ENCODE assay signal across 13 cellular contexts in genomic region chr5:178239626-178240271, GRCh38. TPM values are rescaled to one million over a fixed set of nuclear protein-coding genes. Genes with fewer than 3 reads are reported as not detected.
A peak's percentile ranks its signal among the peaks of the same experiment; 100 is the strongest.
DNase-seq lines count a peak whose midpoint lies in the region; ATAC-seq and TF ChIP-seq lines count a peak whose summit lies in the region.
"Not testable (repeated sequence)": the region's sequence is repeated elsewhere in the genome, so short reads cannot be mapped to it uniquely, and the experiment has no call there.
"Had no signal": no experiment of that assay in that cellular context is flagged by ENCODE, and none has a peak within 500 bp of the region (broad histone marks: within the 10 kb centered on the region; RNA-seq: fewer than 3 reads in every experiment).

No MANE protein-coding gene starts in this region.

- H3K27me3 Mint-ChIP-seq in activated CD8-positive, alpha-beta memory T cell treated with anti-CD3 and anti-CD28 coated beads, Interleukin-2, amount 10 ng/mL, durations not matched to agents 7 days and 5 days; naive thymus-derived CD4-positive, alpha-beta T cell; stimulated activated memory B cell treated with anti-CD40 and anti-IgM and Interleukin-4, amounts not matched to agents 10 μg/mL and 1 μg/mL and 100 μg/mL, for 72 hours: not testable (repeated sequence)

- H2AFZ ChIP-seq in OCI-LY7 (ENCODE audit: low read length), result peak overlapping the region; percentile 59; the same call in 1 of the 2 replicates

- not testable (repeated sequence) for H3K9me3 ChIP-seq in OCI-LY7 (ENCODE audit: low read length); right atrium auricular region; naive thymus-derived CD4-positive, alpha-beta T cell (ENCODE audit: control insufficient read depth in 2 of 3, low read length in 3 of 3)

- peak overlapping the region; percentile 39; the same call in 1 of the 2 replicates for H3K4me2 ChIP-seq in OCI-LY7 (ENCODE audit: low read length)

- DNase-seq in AG20443 (ENCODE audit: low spot score) (peak; percentile 71), GM12865 (ENCODE audit: low read depth) (peak; percentile 67)
- DNase-seq in OCI-LY7 (ENCODE audit: low spot score); caudate nucleus (lab: John Stamatoyannopoulos, UW); right atrium auricular region (ENCODE audit: low spot score); naive thymus-derived CD4-positive, alpha-beta T cell: not testable (repeated sequence)
- DNase-seq in activated CD8-positive, alpha-beta memory T cell treated with anti-CD3 and anti-CD28 coated beads, Interleukin-2, amount 10 ng/mL, durations not matched to agents 7 days and 5 days, result peak; percentile 81

- not testable (repeated sequence) for H3K9me3 Mint-ChIP-seq in activated CD8-positive, alpha-beta memory T cell treated with anti-CD3 and anti-CD28 coated beads, Interleukin-2, amount 10 ng/mL, durations not matched to agents 7 days and 5 days (ENCODE audit: low read depth); naive thymus-derived CD4-positive, alpha-beta T cell; stimulated activated memory B cell treated with anti-CD40 and anti-IgM and Interleukin-4, amounts not matched to agents 10 μg/mL and 1 μg/mL and 100 μg/mL, for 72 hours

- ATAC-seq in activated CD8-positive, alpha-beta memory T cell treated with anti-CD3 and anti-CD28 coated beads, Interleukin-2, amount 10 ng/mL, durations not matched to agents 7 days and 5 days, result peak; percentile 7
- ATAC-seq in naive thymus-derived CD4-positive, alpha-beta T cell; stimulated activated memory B cell treated with anti-CD40 and anti-IgM and Interleukin-4, amounts not matched to agents 10 μg/mL and 1 μg/mL and 100 μg/mL, for 72 hours: not testable (repeated sequence)

- H3K4me3 Mint-ChIP-seq in activated CD8-positive, alpha-beta memory T cell treated with anti-CD3 and anti-CD28 coated beads, Interleukin-2, amount 10 ng/mL, durations not matched to agents 7 days and 5 days, result peak overlapping the region; percentile 44
- peak overlapping the region in 9 of 10 donors; percentile 51 to 81 (median 66) for H3K4me3 Mint-ChIP-seq in naive thymus-derived CD4-positive, alpha-beta T cell
- peak overlapping the region; percentile 50 for H3K4me3 Mint-ChIP-seq in stimulated activated memory B cell treated with anti-CD40 and anti-IgM and Interleukin-4, amounts not matched to agents 10 μg/mL and 1 μg/mL and 100 μg/mL, for 72 hours

- not testable (repeated sequence) for H3K36me3 Mint-ChIP-seq in activated CD8-positive, alpha-beta memory T cell treated with anti-CD3 and anti-CD28 coated beads, Interleukin-2, amount 10 ng/mL, durations not matched to agents 7 days and 5 days; naive thymus-derived CD4-positive, alpha-beta T cell; stimulated activated memory B cell treated with anti-CD40 and anti-IgM and Interleukin-4, amounts not matched to agents 10 μg/mL and 1 μg/mL and 100 μg/mL, for 72 hours

- not testable (repeated sequence) for TF ChIP-seq CTCF in GM12865 (IDR thresholded peaks at IDR 0.05; ENCODE audit: insufficient read depth, low read depth, low read length, missing control alignments); OCI-LY7 (conservative IDR thresholded peaks at IDR 0.05; ENCODE audit: low read length); right atrium auricular region (IDR thresholded peaks at IDR 0.05)

- H3K27me3 ChIP-seq in right atrium auricular region; naive thymus-derived CD4-positive, alpha-beta T cell (ENCODE audit: control insufficient read depth in 2 of 2, insufficient read depth in 2 of 2, low read length in 2 of 2): not testable (repeated sequence)

- H4K20me1 ChIP-seq in OCI-LY7 (ENCODE audit: insufficient read depth, low read length), result not testable (repeated sequence)

- CTCF ChIA-PET in OCI-LY7 (lab: Charles Lee; ENCODE audit: unreplicated experiment); naive thymus-derived CD4-positive, alpha-beta T cell (lab: Charles Lee): not testable (repeated sequence)
- CTCF ChIA-PET in activated CD8-positive, alpha-beta memory T cell treated with anti-CD3 and anti-CD28 coated beads, Interleukin-2, amount 10 ng/mL, durations not matched to agents 7 days and 5 days (lab: Charles Lee), result interaction anchor here (3.1 to 3.9 kb wide), 2 partner anchors 9 to 12 kb away, joined by 14 to 22 read pairs; no protein-coding TSS in a partner anchor

- not testable (repeated sequence) for H3K79me2 ChIP-seq in OCI-LY7 (ENCODE audit: insufficient read depth, low read depth, low read length)

- H3K36me3 ChIP-seq in OCI-LY7 (ENCODE audit: insufficient read depth, low read length); right atrium auricular region; naive thymus-derived CD4-positive, alpha-beta T cell (ENCODE audit: control insufficient read depth in 2 of 3, insufficient read depth in 3 of 3, low read length in 3 of 3): not testable (repeated sequence)

- BruUV-seq in OCI-LY7 (replicated peaks; lab: Mats Ljungman, UMichigan), result not testable (repeated sequence)

- intact Hi-C loops in OCI-LY7 (cut with micrococcal nuclease; ENCODE audit: unreplicated experiment), result loop anchor here (10.0 kb wide), 1 partner anchor 385 kb away; the partner anchor contains the start of gene CLK4
- intact Hi-C loops in naive thymus-derived CD4-positive, alpha-beta T cell (cut with micrococcal nuclease), result loop anchor here (10.0 kb wide), 2 partner anchors 785 to 1315 kb away; partner anchors contain the start of genes RUFY1 (in 1 of the 2) and ZNF879 (in 1 of the 2)

- H3K27ac ChIP-seq in OCI-LY7 (ENCODE audit: low read depth, low read length, poor library complexity, severe bottlenecking) (peak overlapping the region; percentile 64), caudate nucleus (ENCODE audit: low read depth, low read length) (peak overlapping the region; percentile 59), right atrium auricular region (peak overlapping the region; percentile 85 to 86)
- peak overlapping the region; percentile 32 for H3K27ac ChIP-seq in naive thymus-derived CD4-positive, alpha-beta T cell (ENCODE audit: low read depth, low read length)

- not testable (repeated sequence) for H3K9me2 ChIP-seq in OCI-LY7 (ENCODE audit: insufficient read depth, low read length)

- H3K27ac Mint-ChIP-seq in activated CD8-positive, alpha-beta memory T cell treated with anti-CD3 and anti-CD28 coated beads, Interleukin-2, amount 10 ng/mL, durations not matched to agents 7 days and 5 days, result peak overlapping the region; percentile 98
- peak overlapping the region in 8 of 9 donors; percentile 57 to 90 (median 84) for H3K27ac Mint-ChIP-seq in naive thymus-derived CD4-positive, alpha-beta T cell
- peak overlapping the region; percentile 97 for H3K27ac Mint-ChIP-seq in stimulated activated memory B cell treated with anti-CD40 and anti-IgM and Interleukin-4, amounts not matched to agents 10 μg/mL and 1 μg/mL and 100 μg/mL, for 72 hours

- POLR2A ChIA-PET in OCI-LY7 (lab: Charles Lee), result interaction anchor here (1.6 to 4.4 kb wide), 2 partner anchors 11 kb away, joined by 4 to 22 read pairs; no protein-coding TSS in a partner anchor
- POLR2A ChIA-PET in naive thymus-derived CD4-positive, alpha-beta T cell (lab: Charles Lee), result not testable (repeated sequence)

- peaks cover 36% of the 10 kb centered on the region for H3K4me1 ChIP-seq in OCI-LY7 (ENCODE audit: insufficient read depth, low read length, poor library complexity, severe bottlenecking)
- peaks cover 0 to 61% of the 10 kb centered on the region in 2 donors for H3K4me1 ChIP-seq in right atrium auricular region
- H3K4me1 ChIP-seq in naive thymus-derived CD4-positive, alpha-beta T cell (ENCODE audit: control insufficient read depth in 2 of 2, insufficient read depth in 2 of 2, low read length in 2 of 2), result peaks cover 34 to 54% of the 10 kb centered on the region in 2 donors

- peaks cover 80% of the 10 kb centered on the region for H3K4me1 Mint-ChIP-seq in activated CD8-positive, alpha-beta memory T cell treated with anti-CD3 and anti-CD28 coated beads, Interleukin-2, amount 10 ng/mL, durations not matched to agents 7 days and 5 days
- peaks cover 14 to 63% (median 51%) of the 10 kb centered on the region in 7 donors for H3K4me1 Mint-ChIP-seq in naive thymus-derived CD4-positive, alpha-beta T cell
- H3K4me1 Mint-ChIP-seq in stimulated activated memory B cell treated with anti-CD40 and anti-IgM and Interleukin-4, amounts not matched to agents 10 μg/mL and 1 μg/mL and 100 μg/mL, for 72 hours, result peaks cover 32% of the 10 kb centered on the region

- H3K4me3 ChIP-seq in GM12865 (ENCODE audit: low read depth, low read length); OCI-LY7 (ENCODE audit: low read depth, low read length, poor library complexity, severe bottlenecking); right atrium auricular region; naive thymus-derived CD4-positive, alpha-beta T cell (ENCODE audit: low read length): not testable (repeated sequence)

RNA-seq across cellular contexts. Expression of gene PHYKPL, which starts 7.1 kb away (rescaled TPM):
- 69.7 and 86.3 TPM in 2 replicates for total RNA-seq in OCI-LY7 (2014; rRNA removed; shearing (Covaris generic))
- total RNA-seq in OCI-LY7 (2022) (139 and 146 TPM in 2 replicates), right atrium auricular region (10 to 100 TPM; 22.8 to 34.5 TPM)
- total RNA-seq in activated CD8-positive, alpha-beta memory T cell treated with anti-CD3 and anti-CD28 coated beads, Interleukin-2, amount 10 ng/mL, durations not matched to agents 7 days and 5 days, result 100 to 1,000 TPM; 117 to 120 TPM
- 100 to 1,000 TPM; 107 to 265 (median 176) TPM for total RNA-seq in naive thymus-derived CD4-positive, alpha-beta T cell
- polyA plus RNA-seq in naive thymus-derived CD4-positive, alpha-beta T cell, result 10 to 100 TPM; 38.8 to 50.2 TPM

RNA-seq across cellular contexts. Expression of gene HNRNPAB, which starts 35.4 kb away (rescaled TPM):
- total RNA-seq in OCI-LY7 (2014; rRNA removed; shearing (Covaris generic)), result 146 and 184 TPM in 2 replicates
- total RNA-seq in OCI-LY7 (2022) (326 and 350 TPM in 2 replicates), right atrium auricular region (10 to 100 TPM; 62.4 to 69.1 TPM)
- total RNA-seq in activated CD8-positive, alpha-beta memory T cell treated with anti-CD3 and anti-CD28 coated beads, Interleukin-2, amount 10 ng/mL, durations not matched to agents 7 days and 5 days, result 100 to 1,000 TPM; 268 to 391 TPM
- 100 to 1,000 TPM in 1 of 5 experiments, 10 to 100 TPM in 4; 68.9 to 197 (median 82.6) TPM for total RNA-seq in naive thymus-derived CD4-positive, alpha-beta T cell
- 10 to 100 TPM; 40.6 to 62.4 TPM for polyA plus RNA-seq in naive thymus-derived CD4-positive, alpha-beta T cell

RNA-seq across cellular contexts. Expression of gene GMCL2, which starts 52.6 kb away (rescaled TPM):
- not detected in 2 replicates for total RNA-seq in OCI-LY7 (2014; rRNA removed; shearing (Covaris generic))
- total RNA-seq in OCI-LY7 (2022) (not detected in 2 replicates), right atrium auricular region (not detected)
- total RNA-seq in activated CD8-positive, alpha-beta memory T cell treated with anti-CD3 and anti-CD28 coated beads, Interleukin-2, amount 10 ng/mL, durations not matched to agents 7 days and 5 days, result not detected
- total RNA-seq in naive thymus-derived CD4-positive, alpha-beta T cell, result not detected
- polyA plus RNA-seq in naive thymus-derived CD4-positive, alpha-beta T cell, result not detected
- total RNA-seq: A172, body of pancreas, Daoy, dermis blood vessel endothelial cell, occipital lobe had no signal

Comparison
In these comparisons a context has a peak if more than half of its experiments do, and no peak if none do; other contexts are left out.
1. H3K27ac ChIP-seq: peak in every context shown above with its lines; median percentile 86 in right atrium auricular region; 64 in OCI-LY7; 59 in caudate nucleus; 32 in naive thymus-derived CD4-positive, alpha-beta T cell.